Comparison of ENCODE assay signal across 11 cellular contexts in the genomic region with DNA sequence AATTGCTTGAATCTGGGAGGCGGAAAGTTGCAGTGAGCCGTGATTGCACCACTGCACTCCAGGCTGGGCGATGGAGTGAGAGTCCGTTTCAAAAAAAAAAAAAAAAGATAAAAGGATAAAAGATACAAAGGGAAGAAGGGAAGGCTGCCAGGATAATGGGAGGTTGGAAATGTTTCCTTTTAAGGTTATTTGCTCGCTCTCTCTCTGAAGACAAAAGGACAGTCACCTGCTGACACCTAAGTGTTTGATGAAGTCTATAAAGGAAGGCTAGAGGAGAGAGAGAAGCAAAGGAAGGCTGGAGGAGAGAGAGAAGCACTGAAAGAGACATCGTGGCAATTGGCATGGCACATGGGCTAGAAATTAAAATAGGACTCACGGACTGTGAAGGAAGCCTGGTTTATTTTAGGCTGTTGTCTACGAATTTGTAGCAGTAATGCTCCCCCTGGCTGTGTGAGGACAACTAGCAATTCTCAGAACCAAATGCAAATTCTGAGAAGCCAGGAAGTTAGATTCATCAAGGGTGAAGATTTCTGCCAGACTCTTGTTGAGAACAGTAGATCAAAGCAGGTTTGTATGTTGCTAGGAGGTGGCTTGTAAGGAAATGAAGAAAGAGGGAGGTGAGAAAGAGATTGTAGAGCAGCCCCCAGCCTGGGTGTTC.
DNase-seq lines count a peak whose midpoint lies in the region; ATAC-seq and TF ChIP-seq lines count a peak whose summit lies in the region.
"Had no signal": no experiment of that assay in that cellular context is flagged by ENCODE, and none has a peak within 500 bp of the region (broad histone marks: within the 10 kb centered on the region; RNA-seq: fewer than 3 reads in every experiment).

No MANE protein-coding gene starts in this region.

- H3K9me3 ChIP-seq in OCI-LY1 (ENCODE audit: low read length) (no peaks in the 10 kb centered on the region), esophagus muscularis mucosa (no peaks in the 10 kb centered on the region)
- H3K9me3 ChIP-seq: BLaER1, spleen had no signal

- H3K36me3 ChIP-seq in OCI-LY1 (ENCODE audit: insufficient read depth, low read length) (no peaks in the 10 kb centered on the region), esophagus muscularis mucosa (peaks cover 0 to 22% (median 7%) of the 10 kb centered on the region in 4 donors)
- H3K36me3 ChIP-seq: BLaER1, spleen had no signal

- H4K20me1 ChIP-seq in OCI-LY1 (ENCODE audit: insufficient read depth, low read length): no peaks in the 10 kb centered on the region
- H4K20me1 ChIP-seq: BLaER1 had no signal

- no peaks in the 10 kb centered on the region for H3K9me3 Mint-ChIP-seq in activated CD4-positive, alpha-beta T cell treated with anti-CD3 and anti-CD28 coated beads for 36 hours (ENCODE audit: low read depth)
- H3K9me3 Mint-ChIP-seq in stimulated activated naive CD8-positive, alpha-beta T cell treated with anti-CD3 and anti-CD28 coated beads, Interleukin-15, amount 100 ng/mL, for 72 hours: peaks cover 9 to 12% of the 10 kb centered on the region in 2 donors

- H3K27ac ChIP-seq in OCI-LY1 (ENCODE audit: low read depth, low read length, poor library complexity, severe bottlenecking) (no peak overlapping the region), esophagus muscularis mucosa (replicated peaks in 1 of 4) (peak overlapping the region in 3 of 4 donors; percentile 47 to 60 (median 51))
- H3K27ac ChIP-seq: BLaER1, spleen had no signal

- ATAC-seq in activated CD4-positive, alpha-beta T cell treated with anti-CD3 and anti-CD28 coated beads for 36 hours: peak; percentile 76
- ATAC-seq in stimulated activated naive CD8-positive, alpha-beta T cell treated with anti-CD3 and anti-CD28 coated beads, Interleukin-15, amount 100 ng/mL, for 72 hours: peak; percentile 68
- ATAC-seq in GM21576 (IDR thresholded peaks at IDR 0.05; ENCODE audit: unreplicated experiment): no peak

- intact Hi-C loops in activated CD4-positive, alpha-beta T cell treated with anti-CD3 and anti-CD28 coated beads for 36 hours (cut with DNase I, micrococcal nuclease): no loop called here
- intact Hi-C loops in esophagus muscularis mucosa (cut with DNase I): no loop called here

- H3K4me2 ChIP-seq in OCI-LY1 (ENCODE audit: low read length): no peak overlapping the region
- H3K4me2 ChIP-seq: BLaER1 had no signal

- H3K79me2 ChIP-seq in OCI-LY1 (ENCODE audit: insufficient read depth, low read length): no peaks in the 10 kb centered on the region

- no peak for TF ChIP-seq POLR2A in esophagus muscularis mucosa (IDR thresholded peaks at IDR 0.05; ENCODE audit: low read depth)

- H2AFZ ChIP-seq in OCI-LY1 (ENCODE audit: low read length): no peak overlapping the region

- no peak overlapping the region for H3K4me3 Mint-ChIP-seq in activated CD4-positive, alpha-beta T cell treated with anti-CD3 and anti-CD28 coated beads for 36 hours
- peak overlapping the region in 1 of 2 donors; percentile 5 for H3K4me3 Mint-ChIP-seq in stimulated activated naive CD8-positive, alpha-beta T cell treated with anti-CD3 and anti-CD28 coated beads, Interleukin-15, amount 100 ng/mL, for 72 hours
- H3K4me3 Mint-ChIP-seq: dendritic cell treated with granulocyte-macrophage colony-stimulating factor and Interleukin-4, amounts not matched to agents 40 ng/mL and 50 ng/mL, for 4 days had no signal

- H3K27me3 ChIP-seq in OCI-LY1 (ENCODE audit: insufficient read depth, low read length) (no peaks in the 10 kb centered on the region), esophagus muscularis mucosa (no peaks in the 10 kb centered on the region)
- H3K27me3 ChIP-seq: BLaER1, spleen had no signal

- POLR2A ChIA-PET in activated CD4-positive, alpha-beta T cell treated with anti-CD3 and anti-CD28 coated beads for 36 hours (lab: Charles Lee): no interaction called here

- 52% methylated on average over 8 of the region's 8 CpGs for whole genome bisulfite sequencing in esophagus muscularis mucosa

- H3K4me1 ChIP-seq in OCI-LY1 (ENCODE audit: insufficient read depth, low read length, severe bottlenecking) (no peaks in the 10 kb centered on the region), esophagus muscularis mucosa (peaks cover 0 to 6% (median 3%) of the 10 kb centered on the region in 4 donors)
- H3K4me1 ChIP-seq: BLaER1, spleen had no signal

- no peak overlapping the region for H3K9ac ChIP-seq in OCI-LY1 (ENCODE audit: low read length)
- H3K9ac ChIP-seq: BLaER1 had no signal

- CTCF ChIA-PET in activated CD4-positive, alpha-beta T cell treated with anti-CD3 and anti-CD28 coated beads for 36 hours (lab: Charles Lee): no interaction called here

- H3K4me1 Mint-ChIP-seq in activated CD4-positive, alpha-beta T cell treated with anti-CD3 and anti-CD28 coated beads for 36 hours: peaks cover 5% of the 10 kb centered on the region
- peaks cover 6% of the 10 kb centered on the region for H3K4me1 Mint-ChIP-seq in stimulated activated naive CD8-positive, alpha-beta T cell treated with anti-CD3 and anti-CD28 coated beads, Interleukin-15, amount 100 ng/mL, for 72 hours

- peak; percentile 5 for DNase-seq in activated CD4-positive, alpha-beta T cell treated with anti-CD3 and anti-CD28 coated beads for 36 hours
- DNase-seq in activated CD4-positive, alpha-beta T cell treated with anti-CD3 and anti-CD28 coated beads, Interleukin-2, amount 50 U/mL, for 1 hour: no peak
- DNase-seq in esophagus muscularis mucosa (ENCODE audit: extremely low spot score) (no peak), NCI-H2227 (lab: John Stamatoyannopoulos, UW; ENCODE audit: unreplicated experiment) (no peak), DMS153 treated with DMSO at 0.1 percent for 48 hours (lab: John Stamatoyannopoulos, UW; ENCODE audit: unreplicated experiment) (no peak)
- DNase-seq in stimulated activated naive CD8-positive, alpha-beta T cell treated with anti-CD3 and anti-CD28 coated beads, Interleukin-15, amount 100 ng/mL, for 72 hours: peak; percentile 3 to 9
- DNase-seq: spleen had no signal

- TF ChIP-seq CTCF in OCI-LY1 (IDR thresholded peaks at IDR 0.05; ENCODE audit: low read length) (peak; percentile 41; the same call in 1 of the 2 replicates), esophagus muscularis mucosa (IDR thresholded peaks at IDR 0.05) (peak; percentile 33 to 47 (median 41))

- no peak overlapping the region for H3K27ac Mint-ChIP-seq in activated CD4-positive, alpha-beta T cell treated with anti-CD3 and anti-CD28 coated beads for 36 hours
- no peak overlapping the region for H3K27ac Mint-ChIP-seq in stimulated activated naive CD8-positive, alpha-beta T cell treated with anti-CD3 and anti-CD28 coated beads, Interleukin-15, amount 100 ng/mL, for 72 hours
- H3K27ac Mint-ChIP-seq: dendritic cell treated with granulocyte-macrophage colony-stimulating factor and Interleukin-4, amounts not matched to agents 40 ng/mL and 50 ng/mL, for 4 days had no signal

- H3F3A ChIP-seq in OCI-LY1 (ENCODE audit: insufficient read depth, low read length): no peaks in the 10 kb centered on the region

- H3K4me3 ChIP-seq in OCI-LY1 (ENCODE audit: low read depth, low read length, poor library complexity, severe bottlenecking) (no peak overlapping the region), esophagus muscularis mucosa (peak overlapping the region in 2 of 4 donors; percentile 11 to 15)
- H3K4me3 ChIP-seq: BLaER1, spleen had no signal

- no peaks in the 10 kb centered on the region for H3K27me3 Mint-ChIP-seq in activated CD4-positive, alpha-beta T cell treated with anti-CD3 and anti-CD28 coated beads for 36 hours
- H3K27me3 Mint-ChIP-seq in stimulated activated naive CD8-positive, alpha-beta T cell treated with anti-CD3 and anti-CD28 coated beads, Interleukin-15, amount 100 ng/mL, for 72 hours: no peaks in the 10 kb centered on the region
- H3K27me3 Mint-ChIP-seq: dendritic cell treated with granulocyte-macrophage colony-stimulating factor and Interleukin-4, amounts not matched to agents 40 ng/mL and 50 ng/mL, for 4 days had no signal

- peak; percentile 5 for TF ChIP-seq EP300 in esophagus muscularis mucosa (IDR thresholded peaks at IDR 0.05)

- no peaks in the 10 kb centered on the region for H3K36me3 Mint-ChIP-seq in activated CD4-positive, alpha-beta T cell treated with anti-CD3 and anti-CD28 coated beads for 36 hours (ENCODE audit: low read depth)

- H3K9me2 ChIP-seq in OCI-LY1 (ENCODE audit: low read depth, low read length): no peaks in the 10 kb centered on the region

Comparison
In these comparisons a context has a peak if more than half of its experiments do, and no peak if none do; other contexts are left out.
1. DNase-seq: peak in activated CD4-positive, alpha-beta T cell treated with anti-CD3 and anti-CD28 coated beads for 36 hours (single experiment) and stimulated activated naive CD8-positive, alpha-beta T cell treated with anti-CD3 and anti-CD28 coated beads, Interleukin-15, amount 100 ng/mL, for 72 hours (2 of 2); none in activated CD4-positive, alpha-beta T cell treated with anti-CD3 and anti-CD28 coated beads, Interleukin-2, amount 50 U/mL, for 1 hour (single experiment), esophagus muscularis mucosa (single experiment), NCI-H2227 (single experiment) and DMS153 treated with DMSO at 0.1 percent for 48 hours (single experiment).